9 cellular contexts compared by ENCODE assay signal in genomic region chr9:96719538-96720315, GRCh38. TPM values are rescaled to one million over a fixed set of nuclear protein-coding genes. Genes with fewer than 3 reads are reported as not detected.
A peak's percentile ranks its signal among the peaks of the same experiment; 100 is the strongest.
DNase-seq lines count a peak whose midpoint lies in the region; TF ChIP-seq lines count a peak whose summit lies in the region.
"Had no signal": no experiment of that assay in that cellular context is flagged by ENCODE, and none has a peak within 500 bp of the region (broad histone marks: within the 10 kb centered on the region; RNA-seq: fewer than 3 reads in every experiment).

No MANE protein-coding gene starts in this region.

- H3K36me3 ChIP-seq in rectal smooth muscle tissue (ENCODE audit: control insufficient read depth, insufficient read depth, low read length) (no peaks in the 10 kb centered on the region), Caco-2 (ENCODE audit: control insufficient read depth, insufficient read depth, low read length) (no peaks in the 10 kb centered on the region)

- POLR2A ChIA-PET in Caco-2 (lab: Charles Lee) = no interaction called here

- H3K4me3 ChIP-seq in rectal smooth muscle tissue (ENCODE audit: low read length) = peak overlapping the region; percentile 33
- H3K4me3 ChIP-seq in Caco-2 (ENCODE audit: low read depth, low read length) = no peak overlapping the region

- no peak overlapping the region for H3K9ac ChIP-seq in rectal smooth muscle tissue (ENCODE audit: low read length)

- H3K36me3 Mint-ChIP-seq in Caco-2 (ENCODE audit: insufficient read depth, unreplicated experiment) = no peaks in the 10 kb centered on the region

- no peaks in the 10 kb centered on the region for H3K27me3 Mint-ChIP-seq in Caco-2 (ENCODE audit: insufficient read depth, unreplicated experiment)

- CTCF ChIA-PET in Caco-2 (lab: Charles Lee) = no interaction called here

- no peak overlapping the region for H3K27ac Mint-ChIP-seq in Caco-2 (ENCODE audit: unreplicated experiment)
- H3K27ac Mint-ChIP-seq: activated T-helper 1 cell treated with anti-CD3 and anti-CD28 coated beads, Interleukin-12 subunit alpha, Interleukin-12 subunit beta, Interleukin-2, Interleukin-4 antibody, amounts not matched to agents 30 ng/mL and 10 ng/mL and 1 ng/mL, durations not matched to agents 14 hours and 24 hours and 36 hours had no signal

- TF ChIP-seq CTCF in Caco-2 (IDR thresholded peaks at IDR 0.05; ENCODE audit: insufficient read depth in 1 of 2, low read depth in 1 of 2, low read length in 1 of 2, severe bottlenecking in 1 of 2, unreplicated experiment in 1 of 2) = no peak

- H3K4me1 Mint-ChIP-seq in Caco-2 (ENCODE audit: low read depth, unreplicated experiment) = no peaks in the 10 kb centered on the region

- DNase-seq in NCI-H1417 (lab: John Stamatoyannopoulos, UW) = peak in 2 of 3 experiments; percentile 66 to 87
- DNase-seq in NCI-H1417 treated with DMSO at 0.1 percent for 48 hours (lab: John Stamatoyannopoulos, UW) = no peak
- DNase-seq in NCI-H128 (lab: John Stamatoyannopoulos, UW; ENCODE audit: unreplicated experiment) = peak; percentile 87
- peak; percentile 21 for DNase-seq in dermis blood vessel endothelial cell
- no peak for DNase-seq in NK-92 treated with Interleukin-12 subunit alpha and Interleukin-12 subunit beta, amount 100 ng/mL, for 24 hours (lab: John Stamatoyannopoulos, UW)
- no peak for DNase-seq in NCI-H2081 treated with DMSO at 0.1 percent for 48 hours (lab: John Stamatoyannopoulos, UW)
- no peak for DNase-seq in Caco-2

- BruUV-seq in Caco-2 (replicated peaks; lab: Mats Ljungman, UMichigan) = no TSS peak

- H3K9me3 ChIP-seq in Caco-2 = no peaks in the 10 kb centered on the region

- no peak overlapping the region for H3K4me3 Mint-ChIP-seq in Caco-2 (ENCODE audit: unreplicated experiment)
- H3K4me3 Mint-ChIP-seq: activated T-helper 1 cell treated with anti-CD3 and anti-CD28 coated beads, Interleukin-12 subunit alpha, Interleukin-12 subunit beta, Interleukin-2, Interleukin-4 antibody, amounts not matched to agents 30 ng/mL and 10 ng/mL and 1 ng/mL, durations not matched to agents 14 hours and 24 hours and 36 hours had no signal

- H3K9me3 Mint-ChIP-seq in Caco-2 (ENCODE audit: unreplicated experiment) = peaks cover 13% of the 10 kb centered on the region

- intact Hi-C loops in Caco-2 (cut with micrococcal nuclease; ENCODE audit: unreplicated experiment) = no loop called here

- H3K27ac ChIP-seq in rectal smooth muscle tissue (ENCODE audit: low read depth, low read length) = no peak overlapping the region

- no peaks in the 10 kb centered on the region for H3K4me1 ChIP-seq in rectal smooth muscle tissue (ENCODE audit: control insufficient read depth, insufficient read depth, low read length)
- no peaks in the 10 kb centered on the region for H3K4me1 ChIP-seq in Caco-2

- no peaks in the 10 kb centered on the region for H3K27me3 ChIP-seq in rectal smooth muscle tissue (ENCODE audit: control insufficient read depth, insufficient read depth, low read length)
- H3K27me3 ChIP-seq in Caco-2 (replicated peaks; ENCODE audit: control insufficient read depth, insufficient read depth, low read length) = no peaks in the 10 kb centered on the region

RNA-seq across cellular contexts. Expression of gene ZNF510, which starts 58.2 kb away (rescaled TPM):
- total RNA-seq in dermis blood vessel endothelial cell (17.5 and 29.4 TPM in 2 replicates), Caco-2 (2022) (10.2 and 13.1 TPM in 2 replicates)

Comparison
In these comparisons a context has a peak if more than half of its experiments do, and no peak if none do; other contexts are left out.
1. DNase-seq: peak in NCI-H1417 (2 of 3), NCI-H128 (single experiment) and dermis blood vessel endothelial cell (single experiment); none in NCI-H1417 treated with DMSO at 0.1 percent for 48 hours (single experiment), NK-92 treated with Interleukin-12 subunit alpha and Interleukin-12 subunit beta, amount 100 ng/mL, for 24 hours (single experiment), NCI-H2081 treated with DMSO at 0.1 percent for 48 hours (single experiment) and Caco-2 (0 of 2).